8 cellular contexts compared by ENCODE assay signal in the genomic region with DNA sequence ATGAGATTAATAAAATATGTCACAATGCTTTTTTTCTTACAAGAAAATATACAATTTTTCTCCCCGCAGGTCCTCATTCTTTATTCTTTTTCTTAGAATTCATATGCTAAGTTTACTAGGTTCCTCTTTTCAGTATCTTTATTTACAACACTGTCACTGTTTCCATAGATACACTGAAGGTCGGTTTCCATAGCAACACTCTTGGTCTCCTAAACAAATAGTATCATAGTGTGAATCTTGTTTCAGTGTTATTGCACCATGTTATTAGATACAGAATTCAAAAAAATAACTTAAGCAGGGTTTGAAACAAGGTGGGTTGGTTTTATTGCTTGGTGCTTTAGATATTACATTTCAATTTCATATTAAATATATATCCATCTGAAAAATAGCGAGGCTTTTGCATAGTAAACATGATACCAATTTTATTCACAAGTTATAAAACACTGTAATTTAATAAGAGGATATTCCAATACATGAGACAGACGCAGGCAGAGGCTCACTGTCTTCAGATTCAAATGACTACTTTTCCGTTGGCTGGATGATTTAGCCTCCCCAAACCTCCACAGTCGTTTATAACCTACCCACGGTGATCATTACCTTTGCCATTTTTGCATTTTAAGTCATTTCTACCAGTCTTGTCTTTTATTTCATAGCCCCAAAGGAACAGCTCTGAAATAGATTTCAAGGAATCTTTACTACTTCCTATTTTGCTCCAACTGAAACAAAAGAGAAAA.
DNase-seq lines count a peak whose midpoint lies in the region; ATAC-seq and TF ChIP-seq lines count a peak whose summit lies in the region.

No MANE protein-coding gene starts in this region.

- H2BK12ac ChIP-seq in mesenchymal stem cell (ENCODE audit: low read length in 2 of 2) = no peak overlapping the region

- no peak overlapping the region for H4K91ac ChIP-seq in mesenchymal stem cell (ENCODE audit: low read length)

- no peak overlapping the region for H2AK5ac ChIP-seq in mesenchymal stem cell (ENCODE audit: low read length, severe bottlenecking)

- ATAC-seq in GM18508 (IDR thresholded peaks at IDR 0.05; ENCODE audit: insufficient read depth, unreplicated experiment) (peak; percentile 45), HG02943 (IDR thresholded peaks at IDR 0.05; ENCODE audit: low read depth, unreplicated experiment) (peak; percentile 52)

- no peak overlapping the region for H3K14ac ChIP-seq in mesenchymal stem cell (ENCODE audit: low read length in 2 of 2)

- 67% methylated on average over 5 of the region's 7 CpGs for WGBS in mesenchymal stem cell

- H3K4ac ChIP-seq in mesenchymal stem cell (ENCODE audit: low read depth in 1 of 2, low read length in 2 of 2) = no peak overlapping the region

- H3K27ac ChIP-seq in ACC112 (ENCODE audit: low read depth, low read length) (peak overlapping the region; percentile 80), brain microvascular endothelial cell (no peak overlapping the region), mesenchymal stem cell (ENCODE audit: low read length, poor library complexity, severe bottlenecking) (no peak overlapping the region)

- in situ Hi-C loops in brain microvascular endothelial cell (cut with HindIII; ENCODE audit: low pct_ligation_motif_present, low sequenced_read_pairs) = no loop called here

- peak overlapping the region; percentile 88 for H3K9ac ChIP-seq in mesenchymal stem cell (ENCODE audit: low read length)

- H3K4me3 ChIP-seq in ACC112 (ENCODE audit: low read depth, low read length) (no peak overlapping the region), brain microvascular endothelial cell (ENCODE audit: low read depth, low read length) (no peak overlapping the region), mesenchymal stem cell (ENCODE audit: insufficient read depth in 1 of 2, low read depth in 1 of 2, low read length in 2 of 2) (no peak overlapping the region)

- no peaks in the 10 kb centered on the region for H3K79me1 ChIP-seq in mesenchymal stem cell (replicated peaks; ENCODE audit: low read length, poor library complexity, severe bottlenecking)

- no peak overlapping the region for H3K4me2 ChIP-seq in mesenchymal stem cell (ENCODE audit: low read length, poor library complexity, severe bottlenecking)

- no peak overlapping the region for H3K18ac ChIP-seq in mesenchymal stem cell (ENCODE audit: low read depth in 1 of 2, low read length in 2 of 2)

- no peak overlapping the region for H2BK15ac ChIP-seq in mesenchymal stem cell (ENCODE audit: low read depth, poor library complexity, severe bottlenecking)

- H3K27me3 ChIP-seq in ACC112 (ENCODE audit: insufficient read depth, low read length) = no peaks in the 10 kb centered on the region
- H3K27me3 ChIP-seq in brain microvascular endothelial cell (replicated peaks) = no peaks in the 10 kb centered on the region
- H3K27me3 ChIP-seq in mesenchymal stem cell (ENCODE audit: control insufficient read depth in 1 of 2, insufficient read depth in 1 of 2, low read length in 2 of 2) = no peaks in the 10 kb centered on the region

- no peak overlapping the region for H2BK120ac ChIP-seq in mesenchymal stem cell (ENCODE audit: low read depth, low read length)

- H3K36me3 ChIP-seq in ACC112 (ENCODE audit: insufficient read depth, low read length) (no peaks in the 10 kb centered on the region), brain microvascular endothelial cell (replicated peaks) (no peaks in the 10 kb centered on the region), mesenchymal stem cell (ENCODE audit: control insufficient read depth in 1 of 2, insufficient read depth in 2 of 2, low read depth in 1 of 2, low read length in 2 of 2) (no peaks in the 10 kb centered on the region)

- H3K79me2 ChIP-seq in ACC112 (ENCODE audit: control insufficient read depth, insufficient read depth, low read length, unreplicated experiment) = no peaks in the 10 kb centered on the region

- no peaks in the 10 kb centered on the region for H3K9me3 ChIP-seq in mesenchymal stem cell (ENCODE audit: control insufficient read depth, low read length)

- H3K4me1 ChIP-seq in ACC112 (ENCODE audit: control insufficient read depth, insufficient read depth, low read length, unreplicated experiment) (peaks cover 22% of the 10 kb centered on the region), mesenchymal stem cell (ENCODE audit: control insufficient read depth, insufficient read depth, low read depth, low read length) (peaks cover 1% of the 10 kb centered on the region)

- peak; percentile 58 for DNase-seq in NCI-H2227 treated with DMSO at 0.1 percent for 48 hours (lab: John Stamatoyannopoulos, UW)
- DNase-seq in brain microvascular endothelial cell = peak; percentile 72
- peak; percentile 97 for DNase-seq in mesenchymal stem cell
- DNase-seq in hippocampal formation (lab: John Stamatoyannopoulos, UW) = no peak
- DNase-seq in NCI-H1048 (lab: John Stamatoyannopoulos, UW) = no peak

- no peak overlapping the region for H2BK5ac ChIP-seq in mesenchymal stem cell (ENCODE audit: low read depth, low read length, poor library complexity, severe bottlenecking)

- no peak overlapping the region for H4K8ac ChIP-seq in mesenchymal stem cell (ENCODE audit: low read length)

- H2AFZ ChIP-seq in ACC112 (ENCODE audit: low read length, unreplicated experiment) (no peak overlapping the region), mesenchymal stem cell (ENCODE audit: low read depth, low read length) (no peak overlapping the region)

- no peak for TF ChIP-seq CTCF in brain microvascular endothelial cell (IDR thresholded peaks at IDR 0.05; ENCODE audit: low read depth, low read length, missing control alignments)

- H3K23ac ChIP-seq in mesenchymal stem cell (ENCODE audit: low read length in 2 of 2) = no peak overlapping the region

Comparison
In these comparisons a context has a peak if more than half of its experiments do, and no peak if none do; other contexts are left out.
1. DNase-seq: peak in NCI-H2227 treated with DMSO at 0.1 percent for 48 hours (single experiment), brain microvascular endothelial cell (single experiment) and mesenchymal stem cell (single experiment); none in hippocampal formation (0 of 2) and NCI-H1048 (single experiment).